Comparison of ENCODE assay signal across 8 cellular contexts in the genomic region with DNA sequence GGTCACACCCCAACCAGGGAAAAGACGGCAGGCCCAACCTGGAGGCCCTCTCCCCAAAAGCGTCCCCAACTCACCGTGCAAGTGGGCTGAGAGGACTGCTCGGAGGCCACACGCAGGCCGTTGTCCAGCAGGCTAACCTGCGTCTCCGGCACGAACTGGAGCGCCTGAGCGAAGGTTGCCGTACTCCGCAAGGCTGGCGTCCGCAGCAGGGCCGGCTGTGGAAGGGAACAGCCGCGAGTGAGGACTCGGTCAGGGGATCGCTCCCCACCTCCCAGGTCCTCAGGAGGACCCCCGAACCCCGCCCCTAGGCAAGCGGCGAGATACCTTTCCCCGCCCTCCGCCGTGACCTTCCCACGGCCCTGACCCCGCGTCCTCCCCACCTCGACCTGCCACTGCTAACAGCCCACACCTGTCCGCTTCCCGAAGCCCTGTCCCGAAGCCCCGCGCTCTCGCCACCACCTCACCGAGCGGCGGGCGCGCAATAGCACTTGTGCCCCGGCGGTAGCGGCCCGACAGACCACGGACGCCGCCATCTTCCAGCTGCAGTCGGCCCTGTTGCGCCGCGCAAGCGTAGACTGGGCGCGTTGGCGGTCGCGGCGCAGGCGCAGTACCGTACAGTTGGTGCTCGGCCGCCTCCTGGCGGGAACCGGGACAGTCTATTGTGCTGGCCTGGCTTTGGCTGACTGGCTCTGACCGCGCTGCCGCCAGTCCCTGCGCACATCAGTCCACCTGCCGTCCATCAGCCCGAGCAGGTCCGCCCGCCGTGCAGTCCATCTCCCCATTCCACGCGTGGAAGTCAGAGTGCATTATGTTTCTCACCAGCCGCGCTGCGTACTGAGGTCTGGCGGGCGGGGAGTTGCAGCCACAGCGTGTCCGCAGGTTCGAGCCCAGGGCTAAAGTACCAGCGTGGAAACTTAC. TPM values are rescaled to one million over a fixed set of nuclear protein-coding genes. Genes with fewer than 3 reads are reported as not detected.
A peak's percentile ranks its signal among the peaks of the same experiment; 100 is the strongest.
DNase-seq lines count a peak whose midpoint lies in the region; FAIRE-seq and TF ChIP-seq lines count a peak whose summit lies in the region.

Gene UQCRC1, minus strand, starts transcription at position 559 of the 918 bp plus-strand sequence. Its CDS starts 26 bp downstream, at position 533.

- H3K27me3 ChIP-seq in H7 (ENCODE audit: control insufficient read depth, insufficient read depth, low read length) = no peaks in the 10 kb centered on the region
- H3K27me3 ChIP-seq in Loucy (ENCODE audit: insufficient read depth, low read length, poor library complexity, severe bottlenecking) = no peaks in the 10 kb centered on the region
- no peaks in the 10 kb centered on the region for H3K27me3 ChIP-seq in neural cell (ENCODE audit: insufficient read depth, low read depth, low read length)
- no peaks in the 10 kb centered on the region for H3K27me3 ChIP-seq in stomach

- no peaks in the 10 kb centered on the region for H3F3A ChIP-seq in Loucy (ENCODE audit: low read depth)
- no peaks in the 10 kb centered on the region for H3F3A ChIP-seq in neural cell (ENCODE audit: insufficient read depth, low read length, poor library complexity, severe bottlenecking)

- intact Hi-C loops in stomach (cut with DNase I; ENCODE audit: low total_unique reads) = no loop called here

- H3K9ac ChIP-seq in Loucy (ENCODE audit: low read depth, low read length, poor library complexity, severe bottlenecking) (peak within 1 kb of the TSS; percentile 96), neural cell (ENCODE audit: low read length) (peak within 1 kb of the TSS; percentile 96)

- H3K4me2 ChIP-seq in Loucy (ENCODE audit: low read depth, low read length, poor library complexity, severe bottlenecking) = peak within 1 kb of the TSS; percentile 98
- peak within 1 kb of the TSS; percentile 76 for H3K4me2 ChIP-seq in neural cell (ENCODE audit: low read length)

- TF ChIP-seq EP300 in neural cell (conservative IDR thresholded peaks at IDR 0.05; ENCODE audit: poor library complexity, severe bottlenecking) = peak; percentile 37
- TF ChIP-seq EP300 in stomach (IDR thresholded peaks at IDR 0.05) = no peak

- H3K36me3 ChIP-seq in H7 (replicated peaks; ENCODE audit: control insufficient read depth, insufficient read depth, low read length) (peaks cover 16% of the 10 kb centered on the region), Loucy (ENCODE audit: insufficient read depth, low read length) (peaks cover 19% of the 10 kb centered on the region; the same call in 1 of the 2 replicates), neural cell (ENCODE audit: insufficient read depth, low read length) (no peaks in the 10 kb centered on the region), stomach (peaks cover 22 to 34% (median 31%) of the 10 kb centered on the region in 4 donors)

- peak; percentile 86 for FAIRE-seq in G401.6 (lab: Jason Lieb, UNC)

- WGBS in stomach, 5 donors = 1 to 3% (median 2%) methylated on average over 41 to 86 of the region's 86 CpGs

- peaks cover 45% of the 10 kb centered on the region for H3K79me2 ChIP-seq in Loucy (ENCODE audit: insufficient read depth, low read length)
- peaks cover 20% of the 10 kb centered on the region for H3K79me2 ChIP-seq in neural cell (replicated peaks; ENCODE audit: insufficient read depth, low read length)

- H3K27ac ChIP-seq in neural cell (ENCODE audit: low read length) (peak within 1 kb of the TSS; percentile 87), stomach (peak within 1 kb of the TSS; percentile 83 to 94 (median 90))

- H3K9me3 ChIP-seq in Loucy (ENCODE audit: insufficient read depth, low read depth, low read length) (no peaks in the 10 kb centered on the region), neural cell (ENCODE audit: low read length) (no peaks in the 10 kb centered on the region), stomach (no peaks in the 10 kb centered on the region)

- TF ChIP-seq CTCF in Loucy (conservative IDR thresholded peaks at IDR 0.05; ENCODE audit: low read length) (peak; percentile 59), neural cell (IDR thresholded peaks at IDR 0.05; ENCODE audit: poor library complexity, severe bottlenecking) (peak; percentile 96), stomach (IDR thresholded peaks at IDR 0.05) (peak in 5 of 7 experiments; percentile 52 to 88 (median 75))

- no peaks in the 10 kb centered on the region for H3K9me2 ChIP-seq in Loucy (replicated peaks; ENCODE audit: low read depth, low read length)
- no peaks in the 10 kb centered on the region for H3K9me2 ChIP-seq in neural cell (ENCODE audit: insufficient read depth, low read length)

- H3K4me3 ChIP-seq in H7 (ENCODE audit: insufficient read depth, low read depth, low read length) = peak within 1 kb of the TSS; percentile 99
- peak within 1 kb of the TSS; percentile 91 for H3K4me3 ChIP-seq in Loucy (ENCODE audit: low read length, poor library complexity, severe bottlenecking)
- H3K4me3 ChIP-seq in neural cell (ENCODE audit: low read length) = peak within 1 kb of the TSS; percentile 81
- peak within 1 kb of the TSS; percentile 83 to 96 (median 88) for H3K4me3 ChIP-seq in stomach

- peaks cover 8% of the 10 kb centered on the region for H4K20me1 ChIP-seq in Loucy (ENCODE audit: insufficient read depth, low read length, poor library complexity, severe bottlenecking)
- H4K20me1 ChIP-seq in neural cell (ENCODE audit: insufficient read depth) = no peaks in the 10 kb centered on the region

- H3K4me1 ChIP-seq in Loucy (ENCODE audit: insufficient read depth, low read length, poor library complexity, severe bottlenecking) = peaks cover 19% of the 10 kb centered on the region
- peaks cover 18 to 39% (median 27%) of the 10 kb centered on the region in 4 donors for H3K4me1 ChIP-seq in stomach

- H2AFZ ChIP-seq in Loucy (ENCODE audit: low read length) = peak within 1 kb of the TSS; percentile 98
- peak within 1 kb of the TSS; percentile 99 for H2AFZ ChIP-seq in neural cell (ENCODE audit: low read depth, low read length)

- DNase-seq in H7 (peak; percentile 99), SHP77 treated with DMSO at 0.1 percent for 48 hours (lab: John Stamatoyannopoulos, UW) (peak; percentile 80), activated gamma-delta T cell (lab: John Stamatoyannopoulos, UW) (peak; percentile 88), fibroblast of the conjunctiva (ENCODE audit: low read depth) (peak; percentile 89), stomach (peak; percentile 94)

- peak; percentile 67 for TF ChIP-seq RAD21 in neural cell (conservative IDR thresholded peaks at IDR 0.05)

- TF ChIP-seq POLR2A in stomach (IDR thresholded peaks at IDR 0.05) = peak in 1 of 4 donors; percentile 43

TF ChIP-seq in neural cell, 6 proteins besides CTCF, POLR2A, EP300 and RAD21:
- TF ChIP-seq MXI1 (conservative IDR thresholded peaks at IDR 0.05; ENCODE audit: poor library complexity, severe bottlenecking) = peak; percentile 80
- TF ChIP-seq REST (IDR thresholded peaks at IDR 0.05; ENCODE audit: borderline replicate concordance) = peak; percentile 93
- no peak for TF ChIP-seq EZH2 (IDR thresholded peaks at IDR 0.05; ENCODE audit: borderline replicate concordance, insufficient read depth, low read length, poor library complexity, severe bottlenecking)
- peak; percentile 88 for TF ChIP-seq TAF1 (IDR thresholded peaks at IDR 0.05; ENCODE audit: low read depth)
- peak; percentile 97 for TF ChIP-seq POLR2AphosphoS5 (IDR thresholded peaks at IDR 0.05)
- TF ChIP-seq SMC3 (conservative IDR thresholded peaks at IDR 0.05; ENCODE audit: poor library complexity) = peak; percentile 83

RNA-seq across cellular contexts. Expression of gene UQCRC1, which starts in this region (rescaled TPM):
- total RNA-seq in H7 (2014; rRNA removed; shearing (Covaris generic)) = 492 and 610 TPM in 2 replicates
- polyA plus RNA-seq in neural cell (267 and 333 TPM in 2 replicates), stomach (100 to 1,000 TPM; 218 to 347 (median 295) TPM)
- 166 and 240 TPM in 2 replicates for polyA minus RNA-seq in neural cell
- 100 to 1,000 TPM; 178 to 568 (median 259) TPM for total RNA-seq in stomach

Comparison
In these comparisons a context has a peak if more than half of its experiments do, and no peak if none do; other contexts are left out.
1. Peak in every context shown above with its lines: DNase-seq, H3K4me3 ChIP-seq and H3K27ac ChIP-seq.